ENCODE assay signal across 1 cellular context in genomic region chr6:120869397-120869796, GRCh38.
TF ChIP-seq lines count a peak whose summit lies in the region.

No MANE protein-coding gene starts in this region.

TF ChIP-seq in WTC11, 78 proteins besides CTCF, POLR2A, EP300 and RAD21 (continued from another document):
- TF ChIP-seq ZNF532 (CRISPR knock-in tag; IDR thresholded peaks at IDR 0.05; ENCODE audit: borderline replicate concordance), result no peak
- TF ChIP-seq TP53 (CRISPR knock-in tag; IDR thresholded peaks at IDR 0.05), result no peak
- no peak for TF ChIP-seq CREB1 (CRISPR knock-in tag; IDR thresholded peaks at IDR 0.05)
- TF ChIP-seq NFATC4 (CRISPR knock-in tag; IDR thresholded peaks at IDR 0.05), result no peak
- TF ChIP-seq USF1 (CRISPR knock-in tag; IDR thresholded peaks at IDR 0.05), result no peak
- no peak for TF ChIP-seq ZNF219 (CRISPR knock-in tag; IDR thresholded peaks at IDR 0.05; ENCODE audit: borderline replicate concordance)
- TF ChIP-seq MLX (CRISPR knock-in tag; IDR thresholded peaks at IDR 0.05), result no peak
- no peak for TF ChIP-seq ZNF512 (CRISPR knock-in tag; IDR thresholded peaks at IDR 0.05; ENCODE audit: borderline replicate concordance)
- no peak for TF ChIP-seq ZNF281 (CRISPR knock-in tag; IDR thresholded peaks at IDR 0.05)
- TF ChIP-seq ZNF671 (CRISPR knock-in tag; IDR thresholded peaks at IDR 0.05), result no peak
- TF ChIP-seq ZNF138 (CRISPR knock-in tag; conservative IDR thresholded peaks at IDR 0.05), result no peak
